24 cellular contexts compared by ENCODE assay signal in the genomic region with DNA sequence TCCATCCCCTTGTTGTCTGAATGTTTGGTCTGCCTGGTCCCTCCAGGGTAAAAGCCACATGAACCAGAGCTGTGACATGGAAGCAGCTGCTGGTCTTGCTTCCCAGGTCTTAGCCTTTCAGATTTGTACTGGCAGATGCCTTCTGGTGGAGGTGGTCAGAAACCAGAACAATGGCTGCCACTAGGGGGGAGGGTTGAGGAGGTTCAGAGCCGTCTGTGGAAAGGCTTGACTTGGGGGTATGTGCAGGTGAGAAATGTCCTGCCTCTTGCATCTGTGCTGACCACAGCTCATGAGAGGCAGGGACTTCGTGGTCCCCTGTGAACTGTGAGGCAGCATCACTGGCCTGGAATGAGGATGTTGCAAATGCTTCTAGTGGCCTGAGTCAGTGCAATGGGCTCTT.
"Had no signal": no experiment of that assay in that cellular context is flagged by ENCODE, and none has a peak within 500 bp of the region (broad histone marks: within the 10 kb centered on the region; RNA-seq: fewer than 3 reads in every experiment).

No MANE protein-coding gene starts in this region.

- H3K4me1 Mint-ChIP-seq: activated B cell treated with CpG ODN at 0.5 μM for 24 hours; naive thymus-derived CD4-positive, alpha-beta T cell; neural progenitor cell; stimulated activated memory B cell treated with anti-CD40 and anti-IgM and Interleukin-4, amounts not matched to agents 10 μg/mL and 1 μg/mL and 100 μg/mL, for 72 hours had no signal

- H3K4me3 Mint-ChIP-seq: activated B cell treated with CpG ODN at 0.5 μM for 24 hours; activated CD4-positive, alpha-beta memory T cell treated with anti-CD3 and anti-CD28 coated beads for 36 hours; activated T-helper 1 cell treated with anti-CD3 and anti-CD28 coated beads, Interleukin-12 subunit alpha, Interleukin-12 subunit beta, Interleukin-2, Interleukin-4 antibody, amounts not matched to agents 30 ng/mL and 10 ng/mL and 1 ng/mL, durations not matched to agents 14 hours and 24 hours and 36 hours; naive thymus-derived CD4-positive, alpha-beta T cell; neural progenitor cell; stimulated activated memory B cell treated with anti-CD40 and anti-IgM and Interleukin-4, amounts not matched to agents 10 μg/mL and 1 μg/mL and 100 μg/mL, for 72 hours had no signal

- H3K9me3 ChIP-seq: adrenal gland, breast epithelium, esophagus muscularis mucosa, prostate gland, thoracic aorta had no signal

- H3K9me3 Mint-ChIP-seq: activated B cell treated with CpG ODN at 0.5 μM for 24 hours; activated CD4-positive, alpha-beta memory T cell treated with anti-CD3 and anti-CD28 coated beads for 36 hours; activated naive CD4-positive, alpha-beta T cell treated with anti-CD3 and anti-CD28 coated beads, Interleukin-2, amount 50 U/mL, for 72 hours; activated T-helper 1 cell treated with anti-CD3 and anti-CD28 coated beads, Interleukin-12 subunit alpha, Interleukin-12 subunit beta, Interleukin-2, Interleukin-4 antibody, amounts not matched to agents 30 ng/mL and 10 ng/mL and 1 ng/mL, durations not matched to agents 14 hours and 24 hours and 36 hours; neural progenitor cell; stimulated activated memory B cell treated with anti-CD40 and anti-IgM and Interleukin-4, amounts not matched to agents 10 μg/mL and 1 μg/mL and 100 μg/mL, for 72 hours had no signal

- H3K4me1 ChIP-seq: adrenal gland, breast epithelium, esophagus muscularis mucosa, neural progenitor cell, prostate gland had no signal

- H3K4me2 ChIP-seq: neural progenitor cell had no signal

- H3K36me3 ChIP-seq: adrenal gland, breast epithelium, esophagus muscularis mucosa, neural progenitor cell, prostate gland, thoracic aorta had no signal

- H3K4me3 ChIP-seq: adrenal gland, breast epithelium, esophagus muscularis mucosa, neural progenitor cell, prostate gland, thoracic aorta had no signal

- H3K36me3 Mint-ChIP-seq: activated CD4-positive, alpha-beta memory T cell treated with anti-CD3 and anti-CD28 coated beads for 36 hours; neural progenitor cell; stimulated activated memory B cell treated with anti-CD40 and anti-IgM and Interleukin-4, amounts not matched to agents 10 μg/mL and 1 μg/mL and 100 μg/mL, for 72 hours had no signal

- H2AFZ ChIP-seq: neural progenitor cell had no signal

- ATAC-seq: activated naive CD4-positive, alpha-beta T cell treated with anti-CD3 and anti-CD28 coated beads, Interleukin-2, amount 50 U/mL, for 72 hours; left ventricle myocardium superior; naive thymus-derived CD4-positive, alpha-beta T cell; right cardiac atrium; stimulated activated memory B cell treated with anti-CD40 and anti-IgM and Interleukin-4, amounts not matched to agents 10 μg/mL and 1 μg/mL and 100 μg/mL, for 72 hours had no signal

- DNase-seq: activated B cell treated with CpG ODN at 0.5 μM for 24 hours; activated CD4-positive, alpha-beta memory T cell treated with anti-CD3 and anti-CD28 coated beads for 36 hours; activated CD4-positive, alpha-beta T cell treated with anti-CD3 and anti-CD28 coated beads for 4 hours; activated gamma-delta T cell treated with Interleukin-2 at 50 U/mL for 16 hours; activated T-cell treated with anti-CD3 and anti-CD28 coated beads for 4 hours; adrenal gland; cerebellar nuclear complex; effector CD4-positive, alpha-beta T cell; hippocampal formation; kidney; left ventricle myocardium superior; naive thymus-derived CD4-positive, alpha-beta T cell; right cardiac atrium; small intestine; stimulated activated CD4-positive, alpha-beta T cell treated with anti-CD3 and anti-CD28 coated beads, Interleukin-15, amount 100 ng/mL, for 24 hours; stimulated activated CD4-positive, alpha-beta T cell treated with anti-CD3 and anti-CD28 coated beads, Interleukin-4, amount 100 ng/mL, for 24 hours had no signal

- H3K27ac ChIP-seq: adrenal gland, breast epithelium, esophagus muscularis mucosa, neural progenitor cell, prostate gland, thoracic aorta had no signal

- H3K27me3 ChIP-seq: adrenal gland, breast epithelium, esophagus muscularis mucosa, neural progenitor cell had no signal

- H3K27ac Mint-ChIP-seq: activated B cell treated with CpG ODN at 0.5 μM for 24 hours; activated CD4-positive, alpha-beta memory T cell treated with anti-CD3 and anti-CD28 coated beads for 36 hours; activated naive CD4-positive, alpha-beta T cell treated with anti-CD3 and anti-CD28 coated beads, Interleukin-2, amount 50 U/mL, for 72 hours; activated T-helper 1 cell treated with anti-CD3 and anti-CD28 coated beads, Interleukin-12 subunit alpha, Interleukin-12 subunit beta, Interleukin-2, Interleukin-4 antibody, amounts not matched to agents 30 ng/mL and 10 ng/mL and 1 ng/mL, durations not matched to agents 14 hours and 24 hours and 36 hours; neural progenitor cell; stimulated activated memory B cell treated with anti-CD40 and anti-IgM and Interleukin-4, amounts not matched to agents 10 μg/mL and 1 μg/mL and 100 μg/mL, for 72 hours had no signal

- H3K9ac ChIP-seq: neural progenitor cell had no signal
